In genomic region chrX:71103110-71103983, GRCh38 we compare ENCODE assay signal across 8 cellular contexts.
A peak's percentile ranks its signal among the peaks of the same experiment; 100 is the strongest.
DNase-seq lines count a peak whose midpoint lies in the region; ATAC-seq and TF ChIP-seq lines count a peak whose summit lies in the region.

No MANE protein-coding gene starts in this region.

- ATAC-seq in HG02798 (IDR thresholded peaks at IDR 0.05; ENCODE audit: poor library complexity, unreplicated experiment) (no peak), GM21360 (IDR thresholded peaks at IDR 0.05; ENCODE audit: unreplicated experiment) (no peak)

- TF ChIP-seq POLR2A in GM19099 (IDR thresholded peaks at IDR 0.05; ENCODE audit: extremely low read depth, insufficient read length, low read depth) = peak; percentile 11

- no peak overlapping the region for H3K27ac ChIP-seq in brain microvascular endothelial cell

- TF ChIP-seq CTCF in brain microvascular endothelial cell (IDR thresholded peaks at IDR 0.05; ENCODE audit: low read depth, low read length, missing control alignments) = no peak

- H3K36me3 ChIP-seq in brain microvascular endothelial cell (replicated peaks) = no peaks in the 10 kb centered on the region

- no peaks in the 10 kb centered on the region for H3K27me3 ChIP-seq in brain microvascular endothelial cell (replicated peaks)

- H3K4me3 ChIP-seq in brain microvascular endothelial cell (ENCODE audit: low read depth, low read length) = no peak overlapping the region

- in situ Hi-C loops in brain microvascular endothelial cell (cut with HindIII; ENCODE audit: low pct_ligation_motif_present, low sequenced_read_pairs) = no loop called here

- peak; percentile 47 for DNase-seq in NCI-H1436 treated with DMSO at 0.1 percent for 48 hours (lab: John Stamatoyannopoulos, UW)
- peak; percentile 52 for DNase-seq in activated T-cell treated with anti-CD3 and anti-CD28 coated beads, Interleukin-2, amount 50 U/mL, for 1 hour
- peak; percentile 66 for DNase-seq in iPS-NIHi7 (ENCODE audit: extremely low spot score)
- peak; percentile 27 to 59 (median 45) for DNase-seq in stimulated activated naive CD4-positive, alpha-beta T cell (lab: John Stamatoyannopoulos, UW)
- no peak for DNase-seq in brain microvascular endothelial cell
